17 cellular contexts compared by ENCODE assay signal in genomic region chr10:130994845-130995244, GRCh38.
A peak's percentile ranks its signal among the peaks of the same experiment; 100 is the strongest.
DNase-seq lines count a peak whose midpoint lies in the region; ATAC-seq and TF ChIP-seq lines count a peak whose summit lies in the region.
"Had no signal": no experiment of that assay in that cellular context is flagged by ENCODE, and none has a peak within 500 bp of the region (broad histone marks: within the 10 kb centered on the region; RNA-seq: fewer than 3 reads in every experiment).

No MANE protein-coding gene starts in this region.

- H3K9ac ChIP-seq in BLaER1 treated with 17β-estradiol and CSF1 and Interleukin-3, amounts not matched to agents 10 nM and 100 nM: peak overlapping the region in 1 of 11 experiments; percentile 42; a peak in 1 of 22 replicates

- WGBS in lung, 2 donors: 81% methylated on average over 7 of the region's 7 CpGs

- peak overlapping the region in 7 of 11 experiments; percentile 5 to 52 (median 40); a peak in 7 of 22 replicates for H3K27ac ChIP-seq in BLaER1 treated with 17β-estradiol and CSF1 and Interleukin-3, amounts not matched to agents 10 nM and 100 nM
- H3K27ac ChIP-seq in RWPE1: no peak overlapping the region
- no peak overlapping the region for H3K27ac ChIP-seq in lung (ENCODE audit: low read depth in 1 of 2, low read length in 1 of 2)

- no peak overlapping the region for H3K27ac Mint-ChIP-seq in activated CD4-positive, alpha-beta memory T cell treated with anti-CD3 and anti-CD28 coated beads, Interleukin-2, amount 10 ng/mL, durations not matched to agents 7 days and 5 days
- no peak overlapping the region for H3K27ac Mint-ChIP-seq in activated CD4-positive, alpha-beta memory T cell treated with anti-CD3 and anti-CD28 coated beads for 36 hours
- H3K27ac Mint-ChIP-seq: CD14-positive monocyte; CD4-positive, alpha-beta memory T cell; H9 had no signal

- peaks cover 4% of the 10 kb centered on the region for H3K9me3 Mint-ChIP-seq in activated CD4-positive, alpha-beta memory T cell treated with anti-CD3 and anti-CD28 coated beads, Interleukin-2, amount 10 ng/mL, durations not matched to agents 7 days and 5 days
- H3K9me3 Mint-ChIP-seq in activated CD4-positive, alpha-beta memory T cell treated with anti-CD3 and anti-CD28 coated beads for 36 hours: peaks cover 5% of the 10 kb centered on the region

- intact Hi-C loops in activated CD4-positive, alpha-beta memory T cell treated with anti-CD3 and anti-CD28 coated beads for 36 hours (cut with micrococcal nuclease): no loop called here

- H3K4me2 ChIP-seq in BLaER1 treated with 17β-estradiol and CSF1 and Interleukin-3, amounts not matched to agents 10 nM and 100 nM: peak overlapping the region; percentile 58 to 81 (median 65)

- H3K4me3 Mint-ChIP-seq in activated CD4-positive, alpha-beta memory T cell treated with anti-CD3 and anti-CD28 coated beads, Interleukin-2, amount 10 ng/mL, durations not matched to agents 7 days and 5 days: no peak overlapping the region
- H3K4me3 Mint-ChIP-seq in activated CD4-positive, alpha-beta memory T cell treated with anti-CD3 and anti-CD28 coated beads for 36 hours: no peak overlapping the region
- H3K4me3 Mint-ChIP-seq: CD14-positive monocyte; CD4-positive, alpha-beta memory T cell; H9 had no signal

- no peaks in the 10 kb centered on the region for H3K27me3 Mint-ChIP-seq in activated CD4-positive, alpha-beta memory T cell treated with anti-CD3 and anti-CD28 coated beads, Interleukin-2, amount 10 ng/mL, durations not matched to agents 7 days and 5 days
- no peaks in the 10 kb centered on the region for H3K27me3 Mint-ChIP-seq in activated CD4-positive, alpha-beta memory T cell treated with anti-CD3 and anti-CD28 coated beads for 36 hours

- no peaks in the 10 kb centered on the region for H3K36me3 Mint-ChIP-seq in activated CD4-positive, alpha-beta memory T cell treated with anti-CD3 and anti-CD28 coated beads, Interleukin-2, amount 10 ng/mL, durations not matched to agents 7 days and 5 days (ENCODE audit: low read depth)
- no peaks in the 10 kb centered on the region for H3K36me3 Mint-ChIP-seq in activated CD4-positive, alpha-beta memory T cell treated with anti-CD3 and anti-CD28 coated beads for 36 hours
- H3K36me3 Mint-ChIP-seq: CD14-positive monocyte; CD4-positive, alpha-beta memory T cell had no signal

- H3K4me3 ChIP-seq in BLaER1 treated with 17β-estradiol and CSF1 and Interleukin-3, amounts not matched to agents 10 nM and 100 nM: no peak overlapping the region
- H3K4me3 ChIP-seq in lung: no peak overlapping the region

- peaks cover 0 to 23% (median 11%) of the 10 kb centered on the region in 11 experiments; a peak in 9 of 22 replicates for H3K9me3 ChIP-seq in BLaER1 treated with 17β-estradiol and CSF1 and Interleukin-3, amounts not matched to agents 10 nM and 100 nM (replicated peaks in 1 of 11)
- H3K9me3 ChIP-seq in lung (ENCODE audit: control insufficient read depth in 2 of 2, insufficient read depth in 1 of 2, low read length in 1 of 2): no peaks in the 10 kb centered on the region
- H3K9me3 ChIP-seq: BE2C had no signal

- TF ChIP-seq CTCF in RWPE1 (conservative IDR thresholded peaks at IDR 0.05; ENCODE audit: low read depth): no peak
- no peak for TF ChIP-seq CTCF in lung (IDR thresholded peaks at IDR 0.05; ENCODE audit: control extremely low read depth, extremely low read depth)

- peaks cover 0 to 23% (median 13%) of the 10 kb centered on the region in 11 experiments; a peak in 17 of 22 replicates for H3K27me3 ChIP-seq in BLaER1 treated with 17β-estradiol and CSF1 and Interleukin-3, amounts not matched to agents 10 nM and 100 nM
- H3K27me3 ChIP-seq in lung (ENCODE audit: control insufficient read depth, insufficient read depth): no peaks in the 10 kb centered on the region
- H3K27me3 ChIP-seq: BE2C had no signal

- no peaks in the 10 kb centered on the region for H3K4me1 Mint-ChIP-seq in activated CD4-positive, alpha-beta memory T cell treated with anti-CD3 and anti-CD28 coated beads, Interleukin-2, amount 10 ng/mL, durations not matched to agents 7 days and 5 days
- no peaks in the 10 kb centered on the region for H3K4me1 Mint-ChIP-seq in activated CD4-positive, alpha-beta memory T cell treated with anti-CD3 and anti-CD28 coated beads for 36 hours (ENCODE audit: low read depth)
- H3K4me1 Mint-ChIP-seq: CD14-positive monocyte; CD4-positive, alpha-beta memory T cell had no signal

- CTCF ChIA-PET in activated CD4-positive, alpha-beta memory T cell treated with anti-CD3 and anti-CD28 coated beads, Interleukin-2, amount 10 ng/mL, durations not matched to agents 7 days and 5 days (lab: Charles Lee): no interaction called here
- CTCF ChIA-PET in activated CD4-positive, alpha-beta memory T cell treated with anti-CD3 and anti-CD28 coated beads for 36 hours (lab: Charles Lee): no interaction called here
- CTCF ChIA-PET in RWPE1 (lab: Yijun Ruan, JAX): interaction anchor here (0.7 kb wide), 1 partner anchor 24 kb away, joined by 3 read pairs; no protein-coding TSS in a partner anchor

- ATAC-seq in lung (ENCODE audit: insufficient read depth, low FRiP score): no peak
- ATAC-seq in GM19395 (IDR thresholded peaks at IDR 0.05; ENCODE audit: unreplicated experiment): no peak
- no peak for ATAC-seq in GM21529 (IDR thresholded peaks at IDR 0.05; ENCODE audit: unreplicated experiment)

- peak; percentile 8 for DNase-seq in activated CD4-positive, alpha-beta memory T cell treated with anti-CD3 and anti-CD28 coated beads, Interleukin-2, amount 10 ng/mL, durations not matched to agents 7 days and 5 days
- DNase-seq in activated CD4-positive, alpha-beta memory T cell treated with anti-CD3 and anti-CD28 coated beads for 36 hours: no peak
- DNase-seq in RWPE1 (ENCODE audit: low spot score) (peak; percentile 28), lung (ENCODE audit: low spot score) (peak; percentile 6), dedifferentiated amniotic fluid mesenchymal stem cell (ENCODE audit: extremely low spot score) (no peak)
- DNase-seq: ACHN; BE2C; CD4-positive, alpha-beta memory T cell; DMS153; DMS79; GDM1; GOT3; H9 had no signal

- no peaks in the 10 kb centered on the region for H3K36me3 ChIP-seq in BLaER1 treated with 17β-estradiol and CSF1 and Interleukin-3, amounts not matched to agents 10 nM and 100 nM
- no peaks in the 10 kb centered on the region for H3K36me3 ChIP-seq in lung (ENCODE audit: control insufficient read depth in 2 of 2, insufficient read depth in 2 of 2, low read length in 2 of 2)
- H3K36me3 ChIP-seq: BE2C had no signal

- peaks cover 36 to 80% (median 65%) of the 10 kb centered on the region in 10 experiments for H3K4me1 ChIP-seq in BLaER1 treated with 17β-estradiol and CSF1 and Interleukin-3, amounts not matched to agents 10 nM and 100 nM
- no peaks in the 10 kb centered on the region for H3K4me1 ChIP-seq in lung (ENCODE audit: control insufficient read depth in 2 of 2, insufficient read depth in 2 of 2, low read length in 2 of 2)
- H3K4me1 ChIP-seq: BE2C had no signal

- POLR2A ChIA-PET in activated CD4-positive, alpha-beta memory T cell treated with anti-CD3 and anti-CD28 coated beads, Interleukin-2, amount 10 ng/mL, durations not matched to agents 7 days and 5 days (lab: Charles Lee): no interaction called here
- POLR2A ChIA-PET in activated CD4-positive, alpha-beta memory T cell treated with anti-CD3 and anti-CD28 coated beads for 36 hours (lab: Charles Lee): no interaction called here
- POLR2A ChIA-PET in RWPE1 (lab: Yijun Ruan, JAX; ENCODE audit: low non-redundant PET): no interaction called here

- peaks cover 0 to 13% (median 0%) of the 10 kb centered on the region in 11 experiments; a peak in 7 of 22 replicates for H4K20me1 ChIP-seq in BLaER1 treated with 17β-estradiol and CSF1 and Interleukin-3, amounts not matched to agents 10 nM and 100 nM

Comparison
In these comparisons a context has a peak if more than half of its experiments do, and no peak if none do; other contexts are left out.
1. DNase-seq: peak in activated CD4-positive, alpha-beta memory T cell treated with anti-CD3 and anti-CD28 coated beads, Interleukin-2, amount 10 ng/mL, durations not matched to agents 7 days and 5 days (single experiment), RWPE1 (single experiment) and lung (single experiment); none in activated CD4-positive, alpha-beta memory T cell treated with anti-CD3 and anti-CD28 coated beads for 36 hours (single experiment) and dedifferentiated amniotic fluid mesenchymal stem cell (single experiment).
2. H3K27ac ChIP-seq: peak in BLaER1 treated with 17β-estradiol and CSF1 and Interleukin-3, amounts not matched to agents 10 nM and 100 nM (7 of 11); none in RWPE1 (single experiment) and lung (0 of 2).